In genomic region chr7:143259765-143260164, GRCh38 we compare ENCODE assay signal across 18 cellular contexts. TPM values are rescaled to one million over a fixed set of nuclear protein-coding genes. Genes with fewer than 3 reads are reported as not detected.
A peak's percentile ranks its signal among the peaks of the same experiment; 100 is the strongest.
DNase-seq lines count a peak whose midpoint lies in the region; ATAC-seq and TF ChIP-seq lines count a peak whose summit lies in the region.
"Had no signal": no experiment of that assay in that cellular context is flagged by ENCODE, and none has a peak within 500 bp of the region (broad histone marks: within the 10 kb centered on the region; RNA-seq: fewer than 3 reads in every experiment).

No MANE protein-coding gene starts in this region.

- no peaks in the 10 kb centered on the region for H3K79me2 ChIP-seq in OCI-LY7 (ENCODE audit: insufficient read depth, low read depth, low read length)

- no peak for ATAC-seq in activated naive CD8-positive, alpha-beta T cell treated with anti-CD3 and anti-CD28 coated beads, Interleukin-2, amount 50 U/mL, for 24 hours
- no peak for ATAC-seq in stimulated activated memory B cell treated with anti-CD40 and anti-IgM and Interleukin-4, amounts not matched to agents 10 μg/mL and 1 μg/mL and 100 μg/mL, for 72 hours
- ATAC-seq in GM21723 (IDR thresholded peaks at IDR 0.05; ENCODE audit: unreplicated experiment) = no peak
- ATAC-seq: body of pancreas, left colon had no signal

- no peaks in the 10 kb centered on the region for H3K36me3 Mint-ChIP-seq in activated naive CD8-positive, alpha-beta T cell
- H3K36me3 Mint-ChIP-seq in activated naive CD8-positive, alpha-beta T cell treated with anti-CD3 and anti-CD28 coated beads, Interleukin-2, amount 50 U/mL, for 24 hours (ENCODE audit: low read depth) = peaks cover 4% of the 10 kb centered on the region
- peaks cover 10% of the 10 kb centered on the region for H3K36me3 Mint-ChIP-seq in stimulated activated memory B cell treated with anti-CD40 and anti-IgM and Interleukin-4, amounts not matched to agents 10 μg/mL and 1 μg/mL and 100 μg/mL, for 72 hours

- H3K4me3 ChIP-seq in effector memory CD4-positive, alpha-beta T cell (ENCODE audit: insufficient read depth, low read depth, low read length, poor library complexity, severe bottlenecking) = no peak overlapping the region
- H3K4me3 ChIP-seq in OCI-LY7 (ENCODE audit: low read depth, low read length, poor library complexity, severe bottlenecking) = no peak overlapping the region
- H3K4me3 ChIP-seq: body of pancreas, stomach had no signal

- H3K4me1 ChIP-seq in effector memory CD4-positive, alpha-beta T cell (ENCODE audit: control insufficient read depth, insufficient read depth, low read length, poor library complexity, severe bottlenecking) = peaks cover 31% of the 10 kb centered on the region
- H3K4me1 ChIP-seq in OCI-LY7 (ENCODE audit: insufficient read depth, low read length, poor library complexity, severe bottlenecking) = peaks cover 8% of the 10 kb centered on the region

- H3K9me3 Mint-ChIP-seq in activated naive CD8-positive, alpha-beta T cell (ENCODE audit: low read depth) = no peaks in the 10 kb centered on the region
- H3K9me3 Mint-ChIP-seq in activated naive CD8-positive, alpha-beta T cell treated with anti-CD3 and anti-CD28 coated beads, Interleukin-2, amount 50 U/mL, for 24 hours = no peaks in the 10 kb centered on the region
- peaks cover 4% of the 10 kb centered on the region for H3K9me3 Mint-ChIP-seq in stimulated activated memory B cell treated with anti-CD40 and anti-IgM and Interleukin-4, amounts not matched to agents 10 μg/mL and 1 μg/mL and 100 μg/mL, for 72 hours

- H3K9me2 ChIP-seq in OCI-LY7 (ENCODE audit: insufficient read depth, low read length) = no peaks in the 10 kb centered on the region

- peaks cover 70% of the 10 kb centered on the region for H3K4me1 Mint-ChIP-seq in activated naive CD8-positive, alpha-beta T cell (ENCODE audit: low read depth)
- H3K4me1 Mint-ChIP-seq in activated naive CD8-positive, alpha-beta T cell treated with anti-CD3 and anti-CD28 coated beads, Interleukin-2, amount 50 U/mL, for 24 hours = peaks cover 59% of the 10 kb centered on the region
- H3K4me1 Mint-ChIP-seq in stimulated activated memory B cell treated with anti-CD40 and anti-IgM and Interleukin-4, amounts not matched to agents 10 μg/mL and 1 μg/mL and 100 μg/mL, for 72 hours = peaks cover 62% of the 10 kb centered on the region

- no peak for TF ChIP-seq CTCF in OCI-LY7 (conservative IDR thresholded peaks at IDR 0.05; ENCODE audit: low read length)

- H4K20me1 ChIP-seq in OCI-LY7 (ENCODE audit: insufficient read depth, low read length) = no peaks in the 10 kb centered on the region

- H3K4me2 ChIP-seq in OCI-LY7 (ENCODE audit: low read length) = no peak overlapping the region

- H3K36me3 ChIP-seq in effector memory CD4-positive, alpha-beta T cell (ENCODE audit: control insufficient read depth, insufficient read depth, low read length) = no peaks in the 10 kb centered on the region
- H3K36me3 ChIP-seq in OCI-LY7 (ENCODE audit: insufficient read depth, low read length) = no peaks in the 10 kb centered on the region

- H3K27ac Mint-ChIP-seq in activated naive CD8-positive, alpha-beta T cell = peak overlapping the region; percentile 75
- H3K27ac Mint-ChIP-seq in activated naive CD8-positive, alpha-beta T cell treated with anti-CD3 and anti-CD28 coated beads, Interleukin-2, amount 50 U/mL, for 24 hours = no peak overlapping the region
- peak overlapping the region; percentile 80 for H3K27ac Mint-ChIP-seq in stimulated activated memory B cell treated with anti-CD40 and anti-IgM and Interleukin-4, amounts not matched to agents 10 μg/mL and 1 μg/mL and 100 μg/mL, for 72 hours

- H3K27me3 ChIP-seq in effector memory CD4-positive, alpha-beta T cell (replicated peaks; ENCODE audit: control insufficient read depth, insufficient read depth, low read length, poor library complexity, severe bottlenecking) = no peaks in the 10 kb centered on the region
- H3K27me3 ChIP-seq: body of pancreas, stomach had no signal

- no peak for DNase-seq in activated naive CD8-positive, alpha-beta T cell treated with anti-CD3 and anti-CD28 coated beads, Interleukin-2, amount 50 U/mL, for 24 hours
- DNase-seq in NCI-H69 (lab: John Stamatoyannopoulos, UW) (peak; percentile 15), OCI-LY7 (ENCODE audit: low spot score) (no peak), COLO668 (lab: John Stamatoyannopoulos, UW; ENCODE audit: unreplicated experiment) (no peak)
- DNase-seq in effector memory CD4-positive, alpha-beta T cell = no peak
- DNase-seq: activated CD4-positive, alpha-beta T cell treated with anti-CD3 and anti-CD28 coated beads, Interleukin-2, amount 50 U/mL, for 1 hour; body of pancreas; dermis blood vessel endothelial cell; DMS 273 treated with DMSO at 0.1 percent for 48 hours; left colon; NCI-H1092; posterior cingulate gyrus; SHP77 treated with DMSO at 0.1 percent for 48 hours; stomach; T1000 had no signal

- CTCF ChIA-PET in OCI-LY7 (lab: Charles Lee; ENCODE audit: unreplicated experiment) = no interaction called here

- no peaks in the 10 kb centered on the region for H3K9me3 ChIP-seq in effector memory CD4-positive, alpha-beta T cell (ENCODE audit: control insufficient read depth, low read length)
- no peaks in the 10 kb centered on the region for H3K9me3 ChIP-seq in OCI-LY7 (ENCODE audit: low read length)
- H3K9me3 ChIP-seq: body of pancreas, stomach had no signal

- H3K4me3 Mint-ChIP-seq in activated naive CD8-positive, alpha-beta T cell = peak overlapping the region; percentile 30
- H3K4me3 Mint-ChIP-seq in activated naive CD8-positive, alpha-beta T cell treated with anti-CD3 and anti-CD28 coated beads, Interleukin-2, amount 50 U/mL, for 24 hours = no peak overlapping the region
- H3K4me3 Mint-ChIP-seq in stimulated activated memory B cell treated with anti-CD40 and anti-IgM and Interleukin-4, amounts not matched to agents 10 μg/mL and 1 μg/mL and 100 μg/mL, for 72 hours = no peak overlapping the region

- H3K27me3 Mint-ChIP-seq in activated naive CD8-positive, alpha-beta T cell = no peaks in the 10 kb centered on the region
- H3K27me3 Mint-ChIP-seq in activated naive CD8-positive, alpha-beta T cell treated with anti-CD3 and anti-CD28 coated beads, Interleukin-2, amount 50 U/mL, for 24 hours = no peaks in the 10 kb centered on the region
- H3K27me3 Mint-ChIP-seq in stimulated activated memory B cell treated with anti-CD40 and anti-IgM and Interleukin-4, amounts not matched to agents 10 μg/mL and 1 μg/mL and 100 μg/mL, for 72 hours = no peaks in the 10 kb centered on the region

- peak overlapping the region; percentile 59 for H3K27ac ChIP-seq in effector memory CD4-positive, alpha-beta T cell (ENCODE audit: insufficient read depth, low read length, poor library complexity, severe bottlenecking)
- H3K27ac ChIP-seq in OCI-LY7 (ENCODE audit: low read depth, low read length, poor library complexity, severe bottlenecking) = no peak overlapping the region

- H2AFZ ChIP-seq in OCI-LY7 (ENCODE audit: low read length) = no peak overlapping the region

- POLR2A ChIA-PET in OCI-LY7 (lab: Charles Lee) = interaction anchor here (0.6 to 1.2 kb wide), 2 partner anchors 9 to 11 kb away, joined by 3 to 6 read pairs; no protein-coding TSS in a partner anchor

- intact Hi-C loops in OCI-LY7 (cut with micrococcal nuclease; ENCODE audit: unreplicated experiment) = no loop called here

- BruUV-seq in OCI-LY7 (replicated peaks; lab: Mats Ljungman, UMichigan) = no TSS peak

RNA-seq across cellular contexts. Expression of gene GSTK1, which starts 3.5 kb away (rescaled TPM):
- total RNA-seq in OCI-LY7 (2014; rRNA removed; shearing (Covaris generic)) = 37.8 and 39.4 TPM in 2 replicates
- total RNA-seq in OCI-LY7 (2022) = 41.6 and 44.5 TPM in 2 replicates

RNA-seq across cellular contexts. Expression of gene TMEM139, which starts 25.0 kb away (rescaled TPM):
- not detected in 2 replicates for total RNA-seq in OCI-LY7 (2014; rRNA removed; shearing (Covaris generic))
- 0.46 and 0.48 TPM in 2 replicates for total RNA-seq in OCI-LY7 (2022)

RNA-seq across cellular contexts. Expression of gene CASP2, which starts 28.4 kb away (rescaled TPM):
- 27.2 and 33.9 TPM in 2 replicates for total RNA-seq in OCI-LY7 (2014; rRNA removed; shearing (Covaris generic))
- 60.5 and 61.6 TPM in 2 replicates for total RNA-seq in OCI-LY7 (2022)

RNA-seq across cellular contexts. Expression of gene TAS2R40, which starts 37.9 kb away (rescaled TPM):
- not detected in 2 replicates for total RNA-seq in OCI-LY7 (2014; rRNA removed; shearing (Covaris generic))
- not detected in 2 replicates for total RNA-seq in OCI-LY7 (2022)
- total RNA-seq: body of pancreas, dermis blood vessel endothelial cell, left colon, stomach had no signal

RNA-seq across cellular contexts. Expression of gene CLCN1, which starts 56.1 kb away (rescaled TPM):
- not detected in 2 replicates for total RNA-seq in OCI-LY7 (2014; rRNA removed; shearing (Covaris generic))
- total RNA-seq in OCI-LY7 (2022) = not detected in 2 replicates
- total RNA-seq: body of pancreas, dermis blood vessel endothelial cell, left colon, stomach had no signal
